Comparison of ENCODE assay signal across 1 cellular context in genomic region chr11:108788565-108789199, GRCh38.
TF ChIP-seq lines count a peak whose summit lies in the region.

No MANE protein-coding gene starts in this region.

TF ChIP-seq in H1, 55 proteins besides CTCF, POLR2A, EP300 and RAD21 (continued from another document):
- no peak for TF ChIP-seq JUND (IDR thresholded peaks at IDR 0.05; ENCODE audit: low read length)
- TF ChIP-seq SIN3A (conservative IDR thresholded peaks at IDR 0.05 in 1 of 2, IDR thresholded peaks at IDR 0.05 in 1 of 2; ENCODE audit: low read depth in 1 of 2, low read length in 2 of 2), result no peak
- TF ChIP-seq ASH2L (IDR thresholded peaks at IDR 0.05; ENCODE audit: low read length), result no peak
- TF ChIP-seq CHD7 (IDR thresholded peaks at IDR 0.05; ENCODE audit: insufficient replicate concordance, low read length), result no peak
- TF ChIP-seq GABPA (IDR thresholded peaks at IDR 0.05; ENCODE audit: borderline replicate concordance, insufficient read depth, low read length), result no peak
- no peak for TF ChIP-seq CBX8 (IDR thresholded peaks at IDR 0.05; ENCODE audit: borderline replicate concordance, low read depth, low read length)
- TF ChIP-seq EGR1 (IDR thresholded peaks at IDR 0.05; ENCODE audit: borderline replicate concordance, low read depth, low read length), result no peak
- TF ChIP-seq MAFK (IDR thresholded peaks at IDR 0.05; ENCODE audit: low read depth, low read length), result no peak
- no peak for TF ChIP-seq SAP30 (IDR thresholded peaks at IDR 0.05; ENCODE audit: insufficient read depth, insufficient replicate concordance, low read length)
- no peak for TF ChIP-seq SP1 (IDR thresholded peaks at IDR 0.05; ENCODE audit: low read depth, low read length)
